Comparison of ENCODE assay signal across 16 cellular contexts in the genomic region with DNA sequence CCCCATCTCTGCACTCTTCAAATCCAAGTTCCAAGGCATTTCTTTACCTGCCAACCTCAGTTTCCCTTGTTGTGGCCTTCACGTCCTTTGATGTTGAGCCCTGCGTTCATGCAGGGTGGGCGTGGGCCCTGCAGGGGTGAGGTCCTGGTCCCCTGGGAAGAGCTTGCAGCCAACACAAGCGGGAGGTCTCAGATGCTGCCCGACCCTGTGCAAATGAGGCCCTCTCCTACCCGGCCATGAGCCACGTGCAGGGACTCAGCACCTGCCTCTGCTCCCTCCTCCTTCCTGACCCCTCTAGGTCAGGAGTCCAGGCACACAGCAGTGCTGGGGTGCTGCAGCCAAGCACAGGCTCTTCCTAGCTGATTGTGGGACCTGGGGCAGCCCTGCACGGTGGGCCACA.
A peak's percentile ranks its signal among the peaks of the same experiment; 100 is the strongest.
DNase-seq lines count a peak whose midpoint lies in the region; ATAC-seq and TF ChIP-seq lines count a peak whose summit lies in the region.
"Had no signal": no experiment of that assay in that cellular context is flagged by ENCODE, and none has a peak within 500 bp of the region (broad histone marks: within the 10 kb centered on the region; RNA-seq: fewer than 3 reads in every experiment).

No MANE protein-coding gene starts in this region.

- H3K4me1 ChIP-seq in lower lobe of right lung, result no peaks in the 10 kb centered on the region
- H3K4me1 ChIP-seq: Caco-2 had no signal

- TF ChIP-seq CTCF in lower lobe of right lung (IDR thresholded peaks at IDR 0.05), result no peak

- no peak for ATAC-seq in Right ventricle myocardium superior (ENCODE audit: poor library complexity)
- no peak for ATAC-seq in left cardiac atrium
- no peak for ATAC-seq in lower lobe of right lung
- ATAC-seq: GM23338, HCT116 had no signal

- H3K27me3 ChIP-seq in lower lobe of right lung (ENCODE audit: low read depth), result no peaks in the 10 kb centered on the region

- intact Hi-C loops in Right ventricle myocardium superior (cut with DNase I) (no loop called here), left cardiac atrium (cut with DNase I) (no loop called here), lower lobe of right lung (cut with DNase I) (no loop called here), posterior vena cava (cut with DNase I) (loop anchor here in 1 of 2 donors (2.0 kb wide), 1 partner anchor 52 kb away; no protein-coding TSS in a partner anchor)

- no peak overlapping the region for H3K4me3 ChIP-seq in lower lobe of right lung
- H3K4me3 ChIP-seq: GM23338 had no signal

- H3K36me3 ChIP-seq in lower lobe of right lung, result no peaks in the 10 kb centered on the region

- peak; percentile 16 for DNase-seq in Right ventricle myocardium superior
- no peak for DNase-seq in left cardiac atrium
- DNase-seq in lower lobe of right lung, result peak; percentile 8
- peak; percentile 72 for DNase-seq in posterior vena cava (ENCODE audit: low spot score)
- DNase-seq in T1000 (lab: John Stamatoyannopoulos, UW), result no peak
- no peak for DNase-seq in hepatic stellate cell (ENCODE audit: low spot score)
- DNase-seq: C1 segment of cervical spinal cord; Caco-2; CD4-positive, alpha-beta memory T cell; DMS153; DMS79; EL; GDM1; H9 had no signal

- no peak overlapping the region for H3K27ac ChIP-seq in lower lobe of right lung

- H3K9me3 ChIP-seq in lower lobe of right lung, result peaks cover 6% of the 10 kb centered on the region

Comparison
In these comparisons a context has a peak if more than half of its experiments do, and no peak if none do; other contexts are left out.
1. DNase-seq: peak in Right ventricle myocardium superior (single experiment), lower lobe of right lung (single experiment) and posterior vena cava (single experiment); none in left cardiac atrium (single experiment), T1000 (single experiment) and hepatic stellate cell (single experiment).